In the genomic region with DNA sequence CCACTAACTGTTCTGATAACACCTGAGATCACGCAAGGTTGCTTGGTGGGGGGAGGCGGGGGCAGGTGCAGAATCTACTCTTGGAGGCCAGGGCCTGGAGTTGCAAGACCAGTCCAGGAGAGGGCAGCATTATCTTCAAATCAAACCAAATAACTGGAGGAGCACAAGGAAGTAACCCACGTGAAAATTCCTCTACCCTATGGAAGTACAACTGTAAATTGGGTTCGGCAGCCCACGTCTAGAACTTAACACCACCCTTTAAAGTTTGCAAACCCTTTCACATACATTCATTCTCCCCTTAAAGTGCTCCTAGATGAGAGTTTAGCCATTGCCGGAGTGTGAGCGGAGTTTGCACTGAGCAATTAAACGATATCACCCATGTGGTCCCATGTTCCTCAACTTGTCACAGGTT, we compare ENCODE assay signal across 8 cellular contexts. TPM values are rescaled to one million over a fixed set of nuclear protein-coding genes. Genes with fewer than 3 reads are reported as not detected.
DNase-seq lines count a peak whose midpoint lies in the region; ATAC-seq and TF ChIP-seq lines count a peak whose summit lies in the region.

No MANE protein-coding gene starts in this region.

- no peaks in the 10 kb centered on the region for H3K79me2 ChIP-seq in PC-9 (ENCODE audit: low read depth)

- peak; percentile 82 for TF ChIP-seq RAD21 in Ishikawa (IDR thresholded peaks at IDR 0.05; ENCODE audit: low read depth)

- H2BK5ac ChIP-seq in neuronal stem cell (ENCODE audit: low read length): no peak overlapping the region

- no peaks in the 10 kb centered on the region for H3K9me2 ChIP-seq in PC-9 (ENCODE audit: insufficient read depth)

- no peaks in the 10 kb centered on the region; the same call in 1 of the 2 replicates for H3K4me1 ChIP-seq in PC-9 (replicated peaks; ENCODE audit: insufficient read depth)
- peaks cover 0 to 5% of the 10 kb centered on the region in 2 donors for H3K4me1 ChIP-seq in neuronal stem cell (ENCODE audit: control insufficient read depth in 2 of 2, insufficient read depth in 1 of 2, low read depth in 1 of 2, low read length in 2 of 2)

- no peaks in the 10 kb centered on the region for H3K9me3 Mint-ChIP-seq in activated T-cell treated with anti-CD3 and anti-CD28 coated beads, Interleukin-2, amount 50 U/mL, for 4 hours

- BruUV-seq in PC-9 (replicated peaks; lab: Mats Ljungman, UMichigan): no TSS peak

- CTCF ChIA-PET in PC-9 (lab: Charles Lee): no interaction called here

- H3K4ac ChIP-seq in neuronal stem cell (ENCODE audit: low read length): no peak overlapping the region

- H3K4me2 ChIP-seq in PC-9: peak overlapping the region; percentile 46
- H3K4me2 ChIP-seq in neuronal stem cell (ENCODE audit: insufficient read depth, low read length, poor library complexity, severe bottlenecking): no peak overlapping the region

- no CpG with 5 or more reads among the region's 8 CpGs for WGBS in neuronal stem cell (ENCODE audit: extremely low coverage in 2 of 2, insufficient read length in 2 of 2, insufficient replicate concordance in 1 of 2), 2 donors

- H2AFZ ChIP-seq in PC-9 (peak overlapping the region; percentile 70), neuronal stem cell (ENCODE audit: low read length) (peak overlapping the region; percentile 73)

- no peak overlapping the region for H4K8ac ChIP-seq in neuronal stem cell (ENCODE audit: low read depth, low read length)

- TF ChIP-seq EP300 in Ishikawa (IDR thresholded peaks at IDR 0.05; ENCODE audit: borderline replicate concordance): no peak

- POLR2A ChIA-PET in PC-9 (lab: Charles Lee; ENCODE audit: unreplicated experiment): no interaction called here

- H3K4me1 Mint-ChIP-seq in activated T-cell treated with anti-CD3 and anti-CD28 coated beads, Interleukin-2, amount 50 U/mL, for 4 hours (ENCODE audit: low read depth): peaks cover 7% of the 10 kb centered on the region

- no peak overlapping the region for H2BK120ac ChIP-seq in neuronal stem cell (ENCODE audit: low read depth, low read length)

- no peak overlapping the region for H2AK5ac ChIP-seq in neuronal stem cell (ENCODE audit: low read depth, low read length)

- H3K27me3 Mint-ChIP-seq in activated T-cell treated with anti-CD3 and anti-CD28 coated beads, Interleukin-2, amount 50 U/mL, for 4 hours (ENCODE audit: low read depth): no peaks in the 10 kb centered on the region

- intact Hi-C loops in PC-9 (cut with micrococcal nuclease; ENCODE audit: unreplicated experiment): loop anchor here (1.0 to 10.0 kb wide), 6 partner anchors 71 to 461 kb away; a partner anchor contains a TSS

- no peak overlapping the region for H3K9ac ChIP-seq in neuronal stem cell (ENCODE audit: low read depth, low read length, poor library complexity)

- H3K36me3 Mint-ChIP-seq in activated T-cell treated with anti-CD3 and anti-CD28 coated beads, Interleukin-2, amount 50 U/mL, for 4 hours (ENCODE audit: insufficient read depth): no peaks in the 10 kb centered on the region

- no peak overlapping the region for H4K91ac ChIP-seq in neuronal stem cell (ENCODE audit: low read depth, low read length, poor library complexity)

- H3F3A ChIP-seq in PC-9 (ENCODE audit: insufficient read depth, low read depth): no peaks in the 10 kb centered on the region

- no peak overlapping the region for H3K23ac ChIP-seq in neuronal stem cell (ENCODE audit: low read depth, low read length, poor library complexity)

- H2BK12ac ChIP-seq in neuronal stem cell (ENCODE audit: low read length): no peak overlapping the region

- H3K27ac ChIP-seq in PC-9 (no peak overlapping the region), neuronal stem cell (replicated peaks; ENCODE audit: low read length) (no peak overlapping the region)

- H3K18ac ChIP-seq in neuronal stem cell (ENCODE audit: low read length): no peak overlapping the region

- H2BK15ac ChIP-seq in neuronal stem cell (ENCODE audit: low read length): no peak overlapping the region

- no peak overlapping the region for H3K4me3 Mint-ChIP-seq in activated T-cell treated with anti-CD3 and anti-CD28 coated beads, Interleukin-2, amount 50 U/mL, for 4 hours

- no peaks in the 10 kb centered on the region for H4K20me1 ChIP-seq in PC-9 (ENCODE audit: insufficient read depth)

- no peak overlapping the region for H3K14ac ChIP-seq in neuronal stem cell (ENCODE audit: low read length)

- ATAC-seq in activated T-cell treated with anti-CD3 and anti-CD28 coated beads, Interleukin-2, amount 50 U/mL, for 4 hours: peak; percentile 90 to 94
- peak; percentile 92 for ATAC-seq in stimulated activated naive CD8-positive, alpha-beta T cell treated with anti-CD3 and anti-CD28 coated beads, Interleukin-15, Interleukin-2, amounts not matched to agents 100 U/mL and 50 U/mL, for 24 hours

- H3K4me3 ChIP-seq in GM12875 (ENCODE audit: low read depth, low read length): no peak overlapping the region
- no peak overlapping the region for H3K4me3 ChIP-seq in PC-9
- H3K4me3 ChIP-seq in fibroblast of pulmonary artery (replicated peaks; ENCODE audit: low read depth, low read length): no peak overlapping the region
- H3K4me3 ChIP-seq in neuronal stem cell (ENCODE audit: low read length in 2 of 2): no peak overlapping the region

- H3K9me3 ChIP-seq in PC-9 (ENCODE audit: insufficient read depth, low read depth): no peaks in the 10 kb centered on the region
- H3K9me3 ChIP-seq in neuronal stem cell (replicated peaks in 1 of 2; ENCODE audit: control insufficient read depth in 2 of 2, insufficient read depth in 1 of 2, low read depth in 1 of 2, low read length in 2 of 2): no peaks in the 10 kb centered on the region

- H3K79me1 ChIP-seq in neuronal stem cell (ENCODE audit: low read depth, low read length): no peaks in the 10 kb centered on the region

- H3K27me3 ChIP-seq in PC-9 (ENCODE audit: insufficient read depth, low read depth) (0 out of 2 replicates have a peak, but pooled peaks cover 6% of the 10 kb centered on the region), neuronal stem cell (ENCODE audit: control insufficient read depth in 3 of 3, insufficient read depth in 3 of 3, low read depth in 1 of 3, low read length in 3 of 3) (peaks cover 0 to 23% (median 0%) of the 10 kb centered on the region in 3 experiments)

- peak; percentile 56 to 72 for DNase-seq in PC-9
- DNase-seq in activated T-cell treated with anti-CD3 and anti-CD28 coated beads, Interleukin-2, amount 50 U/mL, for 4 hours: peak; percentile 65
- peak; percentile 81 for DNase-seq in fibroblast of pulmonary artery (ENCODE audit: low read depth)
- DNase-seq in neuronal stem cell (ENCODE audit: low spot score): peak; percentile 33
- peak; percentile 71 for DNase-seq in stimulated activated naive CD8-positive, alpha-beta T cell treated with anti-CD3 and anti-CD28 coated beads, Interleukin-15, Interleukin-2, amounts not matched to agents 100 U/mL and 50 U/mL, for 24 hours
- DNase-seq in NCI-H128 (lab: John Stamatoyannopoulos, UW; ENCODE audit: unreplicated experiment): no peak

- TF ChIP-seq CTCF in GM12875 (IDR thresholded peaks at IDR 0.05; ENCODE audit: borderline replicate concordance, insufficient read depth, low read depth, low read length) (peak; percentile 84), PC-9 (conservative IDR thresholded peaks at IDR 0.05) (peak; percentile 87), fibroblast of pulmonary artery (IDR thresholded peaks at IDR 0.05; ENCODE audit: low read length, missing control alignments) (peak; percentile 81)

- H3K36me3 ChIP-seq in PC-9 (ENCODE audit: low read depth) (no peaks in the 10 kb centered on the region), neuronal stem cell (replicated peaks in 1 of 2; ENCODE audit: control insufficient read depth in 2 of 2, insufficient read depth in 2 of 2, low read length in 2 of 2) (no peaks in the 10 kb centered on the region)

TF ChIP-seq in Ishikawa, 13 proteins besides CTCF, POLR2A, EP300 and RAD21:
- TF ChIP-seq CEBPB (IDR thresholded peaks at IDR 0.05) (no peak), TAF1 (IDR thresholded peaks at IDR 0.05; ENCODE audit: low read depth) (no peak), ZBTB7A (IDR thresholded peaks at IDR 0.05; ENCODE audit: low read depth) (no peak)
- TF ChIP-seq, protein P1, sequence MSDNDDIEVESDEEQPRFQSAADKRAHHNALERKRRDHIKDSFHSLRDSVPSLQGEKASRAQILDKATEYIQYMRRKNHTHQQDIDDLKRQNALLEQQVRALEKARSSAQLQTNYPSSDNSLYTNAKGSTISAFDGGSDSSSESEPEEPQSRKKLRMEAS (IDR thresholded peaks at IDR 0.05): peak; percentile 54; the same call in 1 of the 2 replicates

RNA-seq across cellular contexts. Expression of a gene that starts 19.6 kb away (rescaled TPM):
- not detected in 2 replicates for total RNA-seq in PC-9 (2021)
- not detected for total RNA-seq in activated T-cell treated with anti-CD3 and anti-CD28 coated beads, Interleukin-2, amount 50 U/mL, for 4 hours
- polyA plus RNA-seq in neuronal stem cell (2013, experiment 1 of 2): not detected
- polyA plus RNA-seq in neuronal stem cell (2013, experiment 2 of 2): not detected

RNA-seq across cellular contexts. Expression of a gene that starts 30.6 kb away (rescaled TPM):
- 228 and 273 TPM in 2 replicates for total RNA-seq in PC-9 (2021)
- total RNA-seq in activated T-cell treated with anti-CD3 and anti-CD28 coated beads, Interleukin-2, amount 50 U/mL, for 4 hours: 100 to 1,000 TPM; 381 to 396 (median 382) TPM
- 208 TPM for polyA plus RNA-seq in neuronal stem cell (2013, experiment 1 of 2)
- polyA plus RNA-seq in neuronal stem cell (2013, experiment 2 of 2): 206 TPM
